Comparison of ENCODE assay signal across 15 cellular contexts in genomic region chr10:3877092-3878000, GRCh38.
A peak's percentile ranks its signal among the peaks of the same experiment; 100 is the strongest.
DNase-seq lines count a peak whose midpoint lies in the region; ATAC-seq lines count a peak whose summit lies in the region.
"Had no signal": no experiment of that assay in that cellular context is flagged by ENCODE, and none has a peak within 500 bp of the region (broad histone marks: within the 10 kb centered on the region; RNA-seq: fewer than 3 reads in every experiment).

No MANE protein-coding gene starts in this region.

- H3K9me3 ChIP-seq in effector memory CD4-positive, alpha-beta T cell (ENCODE audit: control insufficient read depth, low read length): no peaks in the 10 kb centered on the region
- no peaks in the 10 kb centered on the region for H3K9me3 ChIP-seq in aorta (ENCODE audit: control insufficient read depth, low read length)

- intact Hi-C loops in aorta (cut with DNase I): no loop called here

- DNase-seq in SIG-M5 treated with dmso at 0.1 percent for 504 hours (lab: John Stamatoyannopoulos, UW; ENCODE audit: unreplicated experiment) (peak; percentile 10), SIG-M5 (lab: John Stamatoyannopoulos, UW) (no peak), OCI-M1 (lab: John Stamatoyannopoulos, UW) (peak; percentile 17), renal cortical epithelial cell (ENCODE audit: low read depth) (peak; percentile 64), aorta (no peak)
- no peak for DNase-seq in effector memory CD4-positive, alpha-beta T cell
- DNase-seq: ACHN; activated naive CD4-positive, alpha-beta T cell treated with anti-CD3 and anti-CD28 coated beads, Interleukin-2, amount 50 U/mL, for 16 hours; GDM1; NCI-H1436 treated with DMSO at 0.1 percent for 48 hours; stimulated activated CD4-positive, alpha-beta T cell treated with anti-CD3 and anti-CD28 coated beads, Interleukin-2, amount 100 ng/mL, for 24 hours; substantia nigra; WERI-Rb-1 had no signal

- H3K4me1 ChIP-seq in effector memory CD4-positive, alpha-beta T cell (ENCODE audit: control insufficient read depth, insufficient read depth, low read length, poor library complexity, severe bottlenecking): peaks cover 36% of the 10 kb centered on the region
- H3K4me1 ChIP-seq in aorta (ENCODE audit: control insufficient read depth in 1 of 2, insufficient read depth in 2 of 2, low read length in 2 of 2): peaks cover 0 to 3% of the 10 kb centered on the region in 2 donors

- no peak overlapping the region for H3K4me3 ChIP-seq in effector memory CD4-positive, alpha-beta T cell (ENCODE audit: insufficient read depth, low read depth, low read length, poor library complexity, severe bottlenecking)
- no peak overlapping the region for H3K4me3 ChIP-seq in aorta (ENCODE audit: low read length in 2 of 2)

- H3K27ac ChIP-seq in effector memory CD4-positive, alpha-beta T cell (ENCODE audit: insufficient read depth, low read length, poor library complexity, severe bottlenecking): peak overlapping the region; percentile 96
- H3K27ac ChIP-seq in aorta (ENCODE audit: low read depth in 1 of 2, low read length in 2 of 2): no peak overlapping the region
- H3K27ac ChIP-seq: WERI-Rb-1 had no signal

- ATAC-seq in HG02610 (IDR thresholded peaks at IDR 0.05; ENCODE audit: unreplicated experiment) (no peak), GM21447 (IDR thresholded peaks at IDR 0.05; ENCODE audit: unreplicated experiment) (no peak), aorta (ENCODE audit: low FRiP score) (no peak)

- H3K27me3 ChIP-seq in effector memory CD4-positive, alpha-beta T cell (replicated peaks; ENCODE audit: control insufficient read depth, insufficient read depth, low read length, poor library complexity, severe bottlenecking): no peaks in the 10 kb centered on the region
- H3K27me3 ChIP-seq in aorta (ENCODE audit: control insufficient read depth in 1 of 2, insufficient read depth in 2 of 2, low read length in 1 of 2): no peaks in the 10 kb centered on the region

- 80 to 86% methylated on average over 4 of the region's 4 CpGs for WGBS in aorta, 2 donors

- H3K36me3 ChIP-seq in effector memory CD4-positive, alpha-beta T cell (ENCODE audit: control insufficient read depth, insufficient read depth, low read length): no peaks in the 10 kb centered on the region
- H3K36me3 ChIP-seq in aorta (ENCODE audit: control insufficient read depth in 1 of 2, insufficient read depth in 2 of 2, low read length in 1 of 2): no peaks in the 10 kb centered on the region
- H3K36me3 ChIP-seq: WERI-Rb-1 had no signal

Comparison
In these comparisons a context has a peak if more than half of its experiments do, and no peak if none do; other contexts are left out.
1. DNase-seq: peak in SIG-M5 treated with dmso at 0.1 percent for 504 hours (single experiment), OCI-M1 (single experiment) and renal cortical epithelial cell (single experiment); none in SIG-M5 (single experiment), effector memory CD4-positive, alpha-beta T cell (0 of 3) and aorta (0 of 2).